8 cellular contexts compared by ENCODE assay signal in the genomic region with DNA sequence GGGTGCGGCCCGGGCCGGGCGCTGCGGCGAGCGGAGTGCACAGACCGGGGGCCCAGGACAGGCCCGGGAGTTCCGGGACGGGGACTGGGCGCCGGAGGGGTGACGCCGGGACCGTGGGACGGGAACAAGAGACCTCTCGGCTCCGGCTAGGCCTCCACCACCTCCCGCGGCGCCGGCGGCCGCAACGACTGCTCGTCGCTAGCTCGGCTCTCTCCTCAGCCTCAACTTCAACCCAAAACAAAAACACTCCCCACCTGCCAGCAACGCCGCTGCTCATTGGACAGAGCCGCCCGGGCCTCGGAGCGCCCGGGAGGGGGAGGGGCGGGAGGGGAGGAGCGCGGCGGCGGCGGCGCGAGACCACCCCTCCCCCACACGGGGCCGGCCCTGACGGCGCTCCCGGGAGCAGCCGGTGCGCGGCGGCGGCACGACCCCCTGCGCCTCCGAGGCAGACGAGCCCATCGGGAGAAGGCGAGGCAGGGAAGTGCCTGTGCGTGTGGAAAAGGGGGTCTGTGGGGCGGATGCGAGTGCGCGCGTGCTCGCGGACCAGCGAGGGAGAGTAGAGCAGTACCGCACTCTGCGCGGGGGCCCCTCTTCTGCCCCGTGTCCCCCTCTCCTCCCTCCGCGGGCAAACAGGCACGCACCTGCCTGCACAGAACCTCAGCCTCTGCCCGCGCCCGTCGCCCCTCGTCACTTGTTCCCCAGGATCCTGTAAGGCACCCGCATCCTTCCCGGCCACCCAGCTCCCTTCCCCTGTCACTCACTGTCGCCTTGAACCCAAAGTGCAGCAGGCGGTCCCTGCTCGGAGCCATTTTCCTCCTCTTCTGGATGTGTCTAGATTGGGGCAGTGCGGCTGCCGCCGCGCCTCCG. TPM values are rescaled to one million over a fixed set of nuclear protein-coding genes. Genes with fewer than 3 reads are reported as not detected.
DNase-seq lines count a peak whose midpoint lies in the region; ATAC-seq and TF ChIP-seq lines count a peak whose summit lies in the region.

Gene FBXL20 (minus strand): TSS at position 215 of the 867 bp plus-strand sequence. CDS start 224 bp downstream, outside the sequence.

- no peaks in the 10 kb centered on the region for H3K27me3 ChIP-seq in cardiac muscle cell
- H3K27me3 ChIP-seq in parathyroid adenoma (ENCODE audit: control insufficient read depth, insufficient read depth, low read length): no peaks in the 10 kb centered on the region
- H3K27me3 ChIP-seq in thyroid gland: no peaks in the 10 kb centered on the region

- H3K9me3 ChIP-seq in cardiac muscle cell (ENCODE audit: low read depth) (no peaks in the 10 kb centered on the region), parathyroid adenoma (ENCODE audit: control insufficient read depth, low read length) (no peaks in the 10 kb centered on the region), thyroid gland (no peaks in the 10 kb centered on the region)

- 0% methylated on average over 14 to 15 of the region's 91 CpGs for WGBS in thyroid gland, 2 donors

- H3K36me3 Mint-ChIP-seq in activated naive CD8-positive, alpha-beta T cell treated with anti-CD3 and anti-CD28 coated beads, Interleukin-2, amount 50 U/mL, for 24 hours (ENCODE audit: low read depth): peaks cover 3% of the 10 kb centered on the region

- DNase-seq in NCI-H1417 treated with DMSO at 0.1 percent for 48 hours (lab: John Stamatoyannopoulos, UW): peak; percentile 45
- peak; percentile 95 for DNase-seq in T follicular helper cell (ENCODE audit: low read depth)
- DNase-seq in activated naive CD8-positive, alpha-beta T cell treated with anti-CD3 and anti-CD28 coated beads, Interleukin-2, amount 50 U/mL, for 24 hours: peak; percentile 94
- peak; percentile 93 to 95 for DNase-seq in cardiac muscle cell (ENCODE audit: low read depth in 1 of 2, low spot score in 1 of 2)
- peak; percentile 94 to 96 for DNase-seq in thyroid gland

- H3K4me3 Mint-ChIP-seq in activated naive CD8-positive, alpha-beta T cell treated with anti-CD3 and anti-CD28 coated beads, Interleukin-2, amount 50 U/mL, for 24 hours: peak within 1 kb of the TSS; percentile 89

- H3K4me3 ChIP-seq in cardiac muscle cell: peak within 1 kb of the TSS; percentile 91
- H3K4me3 ChIP-seq in parathyroid adenoma (ENCODE audit: low read depth, low read length): peak within 1 kb of the TSS; percentile 93
- H3K4me3 ChIP-seq in thyroid gland (replicated peaks in 1 of 3): peak within 1 kb of the TSS; percentile 78 to 92 (median 91)

- intact Hi-C loops in thyroid gland (cut with DNase I): no loop called here

- peak within 1 kb of the TSS; percentile 97 for H2AFZ ChIP-seq in parathyroid adenoma

- H3K27ac ChIP-seq in cardiac muscle cell (peak within 1 kb of the TSS; percentile 93), parathyroid adenoma (peak within 1 kb of the TSS; percentile 77), thyroid gland (peak within 1 kb of the TSS; percentile 82 to 86 (median 83))

- peak; percentile 35 for TF ChIP-seq POLR2A in GM10847 (IDR thresholded peaks at IDR 0.05; ENCODE audit: extremely low read depth, insufficient read length)
- TF ChIP-seq POLR2A in thyroid gland (IDR thresholded peaks at IDR 0.05): peak; percentile 66 to 92

- H3K27me3 Mint-ChIP-seq in activated naive CD8-positive, alpha-beta T cell treated with anti-CD3 and anti-CD28 coated beads, Interleukin-2, amount 50 U/mL, for 24 hours: no peaks in the 10 kb centered on the region

- H3K27ac Mint-ChIP-seq in activated naive CD8-positive, alpha-beta T cell treated with anti-CD3 and anti-CD28 coated beads, Interleukin-2, amount 50 U/mL, for 24 hours: peak within 1 kb of the TSS; percentile 91

- H3K9ac ChIP-seq in parathyroid adenoma: peak within 1 kb of the TSS; percentile 12

- TF ChIP-seq CTCF in cardiac muscle cell (IDR thresholded peaks at IDR 0.05; ENCODE audit: low read depth, low read length) (no peak), parathyroid adenoma (IDR thresholded peaks at IDR 0.05) (no peak), thyroid gland (IDR thresholded peaks at IDR 0.05) (peak in 1 of 6 experiments; percentile 1)

- H3K36me3 ChIP-seq in cardiac muscle cell (peaks cover 11% of the 10 kb centered on the region), parathyroid adenoma (ENCODE audit: control insufficient read depth, insufficient read depth, low read length) (no peaks in the 10 kb centered on the region), thyroid gland (no peaks in the 10 kb centered on the region)

- H3K4me1 Mint-ChIP-seq in activated naive CD8-positive, alpha-beta T cell treated with anti-CD3 and anti-CD28 coated beads, Interleukin-2, amount 50 U/mL, for 24 hours: peaks cover 65% of the 10 kb centered on the region

- ATAC-seq in HG02678 (IDR thresholded peaks at IDR 0.05; ENCODE audit: unreplicated experiment): peak; percentile 69
- peak; percentile 65 for ATAC-seq in activated naive CD8-positive, alpha-beta T cell treated with anti-CD3 and anti-CD28 coated beads, Interleukin-2, amount 50 U/mL, for 24 hours

- H3K79me2 ChIP-seq in parathyroid adenoma: peaks cover 27% of the 10 kb centered on the region

- peaks cover 8% of the 10 kb centered on the region for H3K4me1 ChIP-seq in cardiac muscle cell (ENCODE audit: low read depth)
- no peaks in the 10 kb centered on the region for H3K4me1 ChIP-seq in parathyroid adenoma
- peaks cover 7 to 17% of the 10 kb centered on the region in 2 donors for H3K4me1 ChIP-seq in thyroid gland

- H3K4me2 ChIP-seq in parathyroid adenoma (ENCODE audit: low read length): peak within 1 kb of the TSS; percentile 84

- H3K9me3 Mint-ChIP-seq in activated naive CD8-positive, alpha-beta T cell treated with anti-CD3 and anti-CD28 coated beads, Interleukin-2, amount 50 U/mL, for 24 hours: no peaks in the 10 kb centered on the region

RNA-seq across cellular contexts. Expression of gene FBXL20, which starts in this region (rescaled TPM):
- 13.1 and 20.4 TPM in 2 replicates for total RNA-seq in cardiac muscle cell
- 10.2 and 11.8 TPM in 2 replicates for polyA plus RNA-seq in cardiac muscle cell
- 10 to 100 TPM; 17.2 to 27.7 (median 22.2) TPM for total RNA-seq in thyroid gland

Comparison
In these comparisons a context has a peak if more than half of its experiments do, and no peak if none do; other contexts are left out.
1. Peak in every context shown above with its lines: DNase-seq, ATAC-seq, H3K4me3 ChIP-seq and H3K27ac ChIP-seq.
2. DNase-seq: peak in every context shown above with its lines; median percentile 95 in T follicular helper cell; 95 in thyroid gland; 94 in activated naive CD8-positive, alpha-beta T cell treated with anti-CD3 and anti-CD28 coated beads, Interleukin-2, amount 50 U/mL, for 24 hours; 94 in cardiac muscle cell; 45 in NCI-H1417 treated with DMSO at 0.1 percent for 48 hours.